ENCODE assay signal across 9 cellular contexts in genomic region chr12:122523280-122523679, GRCh38. TPM values are rescaled to one million over a fixed set of nuclear protein-coding genes. Genes with fewer than 3 reads are reported as not detected.
DNase-seq lines count a peak whose midpoint lies in the region; ATAC-seq and TF ChIP-seq lines count a peak whose summit lies in the region.
"Had no signal": no experiment of that assay in that cellular context is flagged by ENCODE, and none has a peak within 500 bp of the region (broad histone marks: within the 10 kb centered on the region; RNA-seq: fewer than 3 reads in every experiment).

No MANE protein-coding gene starts in this region.

- H3K36me3 Mint-ChIP-seq in CD4-positive, alpha-beta memory T cell: peaks cover 43 to 57% of the 10 kb centered on the region in 2 donors
- peaks cover 69% of the 10 kb centered on the region for H3K36me3 Mint-ChIP-seq in MCF 10A (ENCODE audit: insufficient read depth, unreplicated experiment)
- H3K36me3 Mint-ChIP-seq in naive thymus-derived CD4-positive, alpha-beta T cell: peaks cover 4 to 38% (median 29%) of the 10 kb centered on the region in 5 donors

- peak overlapping the region in 5 of 8 donors; percentile 81 to 90 (median 89) for H3K4me3 Mint-ChIP-seq in CD4-positive, alpha-beta memory T cell
- H3K4me3 Mint-ChIP-seq in MCF 10A (ENCODE audit: unreplicated experiment): no peak overlapping the region
- H3K4me3 Mint-ChIP-seq in naive thymus-derived CD4-positive, alpha-beta T cell: peak overlapping the region in 5 of 10 donors; percentile 76 to 96 (median 93)

- peak overlapping the region in 6 of 7 donors; percentile 24 to 94 (median 75) for H3K27ac Mint-ChIP-seq in CD4-positive, alpha-beta memory T cell
- peak overlapping the region; percentile 57 for H3K27ac Mint-ChIP-seq in MCF 10A (ENCODE audit: low read depth, unreplicated experiment)
- H3K27ac Mint-ChIP-seq in naive thymus-derived CD4-positive, alpha-beta T cell: peak overlapping the region in 6 of 9 donors; percentile 1 to 86 (median 18)

- peaks cover 42% of the 10 kb centered on the region for H3K36me3 ChIP-seq in CD4-positive, alpha-beta memory T cell (ENCODE audit: insufficient read depth, low read length)
- peaks cover 10 to 41% (median 34%) of the 10 kb centered on the region in 3 experiments for H3K36me3 ChIP-seq in naive thymus-derived CD4-positive, alpha-beta T cell (ENCODE audit: control insufficient read depth in 2 of 3, insufficient read depth in 3 of 3, low read length in 3 of 3)

- H3K27ac ChIP-seq in CD4-positive, alpha-beta memory T cell (ENCODE audit: low read depth, low read length): peak overlapping the region; percentile 98
- no peak overlapping the region for H3K27ac ChIP-seq in naive thymus-derived CD4-positive, alpha-beta T cell (ENCODE audit: low read depth, low read length)

- H3K9me3 Mint-ChIP-seq in CD4-positive, alpha-beta memory T cell: no peaks in the 10 kb centered on the region
- H3K9me3 Mint-ChIP-seq in MCF 10A (ENCODE audit: unreplicated experiment): no peaks in the 10 kb centered on the region
- H3K9me3 Mint-ChIP-seq in naive thymus-derived CD4-positive, alpha-beta T cell: no peaks in the 10 kb centered on the region

- CTCF ChIA-PET in CD4-positive, alpha-beta memory T cell (lab: Charles Lee; ENCODE audit: partially characterized antibody): interaction anchor here (1.0 kb wide), 1 partner anchor 10 kb away, joined by 3 read pairs; no protein-coding TSS in a partner anchor
- CTCF ChIA-PET in MCF 10A (lab: Yijun Ruan, JAX): interaction anchor here (1.0 to 1.3 kb wide), 2 partner anchors 13 to 186 kb away, joined by 4 read pairs; no protein-coding TSS in a partner anchor
- CTCF ChIA-PET in naive thymus-derived CD4-positive, alpha-beta T cell (lab: Charles Lee): no interaction called here

- H3K27me3 Mint-ChIP-seq in CD4-positive, alpha-beta memory T cell: no peaks in the 10 kb centered on the region
- H3K27me3 Mint-ChIP-seq in MCF 10A (ENCODE audit: insufficient read depth, unreplicated experiment): no peaks in the 10 kb centered on the region
- H3K27me3 Mint-ChIP-seq in naive thymus-derived CD4-positive, alpha-beta T cell: no peaks in the 10 kb centered on the region

- TF ChIP-seq CTCF in LNCaP clone FGC (IDR thresholded peaks at IDR 0.05; ENCODE audit: control insufficient read depth, extremely low read depth, insufficient read depth) (no peak), MCF 10A (IDR thresholded peaks at IDR 0.05; ENCODE audit: unreplicated experiment) (no peak), GM20000 (IDR thresholded peaks at IDR 0.05; ENCODE audit: extremely low read depth, missing control alignments) (no peak)

- no peak overlapping the region for H3K4me3 ChIP-seq in CD4-positive, alpha-beta memory T cell (ENCODE audit: low read length in 2 of 2)
- H3K4me3 ChIP-seq in LNCaP clone FGC (ENCODE audit: low read depth, low read length): peak overlapping the region; percentile 95
- no peak overlapping the region for H3K4me3 ChIP-seq in naive thymus-derived CD4-positive, alpha-beta T cell (ENCODE audit: low read length)

- H3K9me3 ChIP-seq in CD4-positive, alpha-beta memory T cell (ENCODE audit: control insufficient read depth in 1 of 2, low read length in 2 of 2): no peaks in the 10 kb centered on the region
- H3K9me3 ChIP-seq in naive thymus-derived CD4-positive, alpha-beta T cell (ENCODE audit: control insufficient read depth in 2 of 3, low read length in 3 of 3): no peaks in the 10 kb centered on the region

- H3K4me1 ChIP-seq in CD4-positive, alpha-beta memory T cell (ENCODE audit: insufficient read depth, low read length): peaks cover 59% of the 10 kb centered on the region
- H3K4me1 ChIP-seq in naive thymus-derived CD4-positive, alpha-beta T cell (ENCODE audit: control insufficient read depth in 2 of 2, insufficient read depth in 2 of 2, low read length in 2 of 2): peaks cover 30 to 50% of the 10 kb centered on the region in 2 donors

- H3K4me1 Mint-ChIP-seq in CD4-positive, alpha-beta memory T cell: peaks cover 40 to 65% (median 52%) of the 10 kb centered on the region in 4 donors
- peaks cover 22% of the 10 kb centered on the region for H3K4me1 Mint-ChIP-seq in MCF 10A (ENCODE audit: insufficient read depth, unreplicated experiment)
- peaks cover 35 to 64% (median 53%) of the 10 kb centered on the region in 7 donors for H3K4me1 Mint-ChIP-seq in naive thymus-derived CD4-positive, alpha-beta T cell

- no TSS peak for BruUV-seq in MCF 10A (replicated peaks; lab: Mats Ljungman, UMichigan)

- POLR2A ChIA-PET in CD4-positive, alpha-beta memory T cell (lab: Charles Lee; ENCODE audit: partially characterized antibody): interaction anchor here (8.6 kb wide), 1 partner anchor 23 kb away, joined by 224 read pairs; the partner anchor contains the start of gene ZCCHC8
- POLR2A ChIA-PET in MCF 10A (lab: Yijun Ruan, JAX): interaction anchor here (1.1 to 13.1 kb wide), 10 partner anchors 10 to 724 kb away, joined by 3 to 271 read pairs (median 6); partner anchors contain the start of genes DENR and ZCCHC8
- POLR2A ChIA-PET in naive thymus-derived CD4-positive, alpha-beta T cell (lab: Charles Lee): interaction anchor here (0.7 to 4.9 kb wide), 3 partner anchors 22 to 195 kb away, joined by 3 to 115 read pairs (median 24); partner anchors contain the start of gene ZCCHC8

- no peak for ATAC-seq in naive thymus-derived CD4-positive, alpha-beta T cell
- ATAC-seq in HG02610 (IDR thresholded peaks at IDR 0.05; ENCODE audit: unreplicated experiment): no peak

- intact Hi-C loops in CD4-positive, alpha-beta memory T cell (cut with micrococcal nuclease): loop anchor here (10.0 kb wide), 1 partner anchor 452 kb away; the partner anchor contains the start of gene OGFOD2
- intact Hi-C loops in MCF 10A (cut with micrococcal nuclease): loop anchor here (10.0 kb wide), 1 partner anchor 232 kb away; the partner anchor contains the start of gene DENR
- intact Hi-C loops in naive thymus-derived CD4-positive, alpha-beta T cell (cut with micrococcal nuclease): loop anchor here (10.0 kb wide), 2 partner anchors 372 to 638 kb away; partner anchors contain the start of genes PSMD9 (in 1 of the 2) and VPS37B (in 1 of the 2)

- DNase-seq in CD4-positive, alpha-beta memory T cell: no peak
- no peak for DNase-seq in LNCaP clone FGC (ENCODE audit: low read depth)
- peak; percentile 80 for DNase-seq in MCF 10A (ENCODE audit: unreplicated experiment)
- no peak for DNase-seq in naive thymus-derived CD4-positive, alpha-beta T cell
- no peak for DNase-seq in GM20000 (ENCODE audit: low spot score)
- DNase-seq in OCI-M2 (lab: John Stamatoyannopoulos, UW; ENCODE audit: unreplicated experiment): no peak
- no peak for DNase-seq in NCI-H82 treated with DMSO at 0.1 percent for 48 hours (lab: John Stamatoyannopoulos, UW; ENCODE audit: unreplicated experiment)
- DNase-seq: KBM-7 had no signal

- no peaks in the 10 kb centered on the region for H3K27me3 ChIP-seq in CD4-positive, alpha-beta memory T cell (ENCODE audit: insufficient read depth, low read length)
- H3K27me3 ChIP-seq in naive thymus-derived CD4-positive, alpha-beta T cell (ENCODE audit: control insufficient read depth in 2 of 2, insufficient read depth in 2 of 2, low read length in 2 of 2): no peaks in the 10 kb centered on the region

RNA-seq across cellular contexts. Expression of gene RSRC2, which starts 3.5 kb away (rescaled TPM):
- total RNA-seq in CD4-positive, alpha-beta memory T cell: 100 to 1,000 TPM; 138 to 141 TPM
- 10 to 100 TPM; 16.1 to 50.0 TPM for polyA plus RNA-seq in CD4-positive, alpha-beta memory T cell
- 74.9 and 93.4 TPM in 2 replicates for total RNA-seq in MCF 10A (2022)
- total RNA-seq in naive thymus-derived CD4-positive, alpha-beta T cell: 100 to 1,000 TPM in 4 of 5 experiments, 10 to 100 TPM in 1; 89.7 to 249 (median 139) TPM
- polyA plus RNA-seq in naive thymus-derived CD4-positive, alpha-beta T cell: 10 to 100 TPM; 32.1 to 56.1 TPM

RNA-seq across cellular contexts. Expression of gene KNTC1, which starts 3.8 kb away (rescaled TPM):
- total RNA-seq in CD4-positive, alpha-beta memory T cell: 10 to 100 TPM; 29.7 to 30.9 TPM
- 1 to 10 TPM; 3.3 to 3.7 TPM for polyA plus RNA-seq in CD4-positive, alpha-beta memory T cell
- total RNA-seq in MCF 10A (2022): 18.0 and 26.1 TPM in 2 replicates
- 100 to 1,000 TPM in 1 of 5 experiments, 10 to 100 TPM in 4; 24.5 to 102 (median 31.0) TPM for total RNA-seq in naive thymus-derived CD4-positive, alpha-beta T cell
- 1 to 10 TPM; 4.0 to 5.2 TPM for polyA plus RNA-seq in naive thymus-derived CD4-positive, alpha-beta T cell

RNA-seq across cellular contexts. Expression of gene ZCCHC8, which starts 22.5 kb away (rescaled TPM):
- total RNA-seq in CD4-positive, alpha-beta memory T cell: 10 to 100 TPM; 52.0 to 59.9 TPM
- polyA plus RNA-seq in CD4-positive, alpha-beta memory T cell: 10 to 100 TPM in 1 of 2 donors, 1 to 10 TPM in 1; 5.4 to 13.9 TPM
- 33.4 and 41.8 TPM in 2 replicates for total RNA-seq in MCF 10A (2022)
- 10 to 100 TPM; 44.4 to 54.0 (median 46.8) TPM for total RNA-seq in naive thymus-derived CD4-positive, alpha-beta T cell
- 10 to 100 TPM; 10.6 to 19.7 TPM for polyA plus RNA-seq in naive thymus-derived CD4-positive, alpha-beta T cell

Comparison
In these comparisons a context has a peak if more than half of its experiments do, and no peak if none do; other contexts are left out.
1. H3K27ac Mint-ChIP-seq: peak in every context shown above with its lines; median percentile 75 in CD4-positive, alpha-beta memory T cell; 57 in MCF 10A; 18 in naive thymus-derived CD4-positive, alpha-beta T cell.